In the genomic region with DNA sequence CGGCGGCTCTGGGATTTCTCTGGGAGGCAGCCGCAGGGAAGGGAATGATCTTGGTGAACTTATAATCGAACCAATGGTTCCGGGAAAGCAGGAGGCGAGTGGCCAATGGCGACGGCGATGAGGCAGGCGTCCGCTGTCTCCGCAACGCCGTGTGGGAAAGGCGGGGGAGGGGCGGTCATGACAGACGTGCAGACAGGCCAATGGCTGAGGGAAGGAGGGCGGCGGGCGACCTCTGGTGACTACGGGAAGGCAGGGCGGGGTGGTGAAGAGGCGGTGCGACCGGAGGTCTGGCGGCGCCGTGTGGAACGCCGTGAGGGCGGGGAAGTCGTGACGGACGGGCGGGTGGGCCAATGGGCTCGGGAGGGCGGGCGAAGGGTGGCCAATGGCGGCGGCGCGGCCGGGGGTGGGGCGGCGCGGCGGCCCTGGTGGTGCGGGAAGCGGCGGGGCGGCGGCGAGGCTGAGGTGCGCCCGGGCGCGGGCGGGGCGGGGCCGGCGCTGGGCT, we compare ENCODE assay signal across 8 cellular contexts. TPM values are rescaled to one million over a fixed set of nuclear protein-coding genes. Genes with fewer than 3 reads are reported as not detected.
DNase-seq lines count a peak whose midpoint lies in the region; ATAC-seq and TF ChIP-seq lines count a peak whose summit lies in the region.

TSS of gene RAB40C (plus strand) at position 409 of the 502 bp plus-strand sequence. CDS start 226 bp downstream, outside the sequence.

- H3K27me3 ChIP-seq in parathyroid adenoma (ENCODE audit: control insufficient read depth, insufficient read depth, low read length) (no peaks in the 10 kb centered on the region), tibial nerve (no peaks in the 10 kb centered on the region)

- peak; percentile 25 to 48 for TF ChIP-seq EP300 in tibial nerve (IDR thresholded peaks at IDR 0.05)

- peaks cover 23% of the 10 kb centered on the region for H3K4me1 Mint-ChIP-seq in activated naive CD8-positive, alpha-beta T cell treated with anti-CD3 and anti-CD28 coated beads, Interleukin-2, amount 50 U/mL, for 24 hours

- no peak for TF ChIP-seq POLR2A in tibial nerve (IDR thresholded peaks at IDR 0.05)

- H3K27ac ChIP-seq in parathyroid adenoma (peak within 1 kb of the TSS; percentile 95), tibial nerve (peak within 1 kb of the TSS; percentile 81 to 98 (median 92))

- H2AFZ ChIP-seq in parathyroid adenoma, result peak within 1 kb of the TSS; percentile 91

- no peaks in the 10 kb centered on the region for H3K9me3 Mint-ChIP-seq in activated naive CD8-positive, alpha-beta T cell treated with anti-CD3 and anti-CD28 coated beads, Interleukin-2, amount 50 U/mL, for 24 hours

- H3K27me3 Mint-ChIP-seq in activated naive CD8-positive, alpha-beta T cell treated with anti-CD3 and anti-CD28 coated beads, Interleukin-2, amount 50 U/mL, for 24 hours, result no peaks in the 10 kb centered on the region

- WGBS in tibial nerve, 2 donors, result 1% methylated on average over 20 to 25 of the region's 61 CpGs

- peak within 1 kb of the TSS; percentile 79 for H3K4me2 ChIP-seq in parathyroid adenoma (ENCODE audit: low read length)

- H3K9ac ChIP-seq in parathyroid adenoma, result peak within 1 kb of the TSS; percentile 58

- H3K4me3 ChIP-seq in GM12875 (ENCODE audit: low read depth, low read length) (peak within 1 kb of the TSS; percentile 79), parathyroid adenoma (ENCODE audit: low read depth, low read length) (peak within 1 kb of the TSS; percentile 94), tibial nerve (peak within 1 kb of the TSS; percentile 88 to 100 (median 95))

- H3K4me1 ChIP-seq in parathyroid adenoma (peaks cover 34% of the 10 kb centered on the region), tibial nerve (peaks cover 0 to 70% (median 36%) of the 10 kb centered on the region in 4 donors)

- peak; percentile 82 for ATAC-seq in HG02798 (IDR thresholded peaks at IDR 0.05; ENCODE audit: poor library complexity, unreplicated experiment)
- ATAC-seq in activated naive CD8-positive, alpha-beta T cell treated with anti-CD3 and anti-CD28 coated beads, Interleukin-2, amount 50 U/mL, for 24 hours, result peak; percentile 86
- peak; percentile 95 for ATAC-seq in Right ventricle myocardium superior (ENCODE audit: poor library complexity)

- H3K4me3 Mint-ChIP-seq in activated naive CD8-positive, alpha-beta T cell treated with anti-CD3 and anti-CD28 coated beads, Interleukin-2, amount 50 U/mL, for 24 hours, result peak within 1 kb of the TSS; percentile 94

- no peak for TF ChIP-seq CTCF in GM12875 (IDR thresholded peaks at IDR 0.05; ENCODE audit: borderline replicate concordance, insufficient read depth, low read depth, low read length)
- TF ChIP-seq CTCF in parathyroid adenoma (IDR thresholded peaks at IDR 0.05), result no peak
- TF ChIP-seq CTCF in tibial nerve (IDR thresholded peaks at IDR 0.05), result peak in 3 of 5 experiments; percentile 7 to 14 (median 10)

- H3K9me3 ChIP-seq in parathyroid adenoma (ENCODE audit: control insufficient read depth, low read length), result no peaks in the 10 kb centered on the region
- H3K9me3 ChIP-seq in tibial nerve, result no peaks in the 10 kb centered on the region

- DNase-seq in NCI-H1417 treated with DMSO at 0.1 percent for 48 hours (lab: John Stamatoyannopoulos, UW) (peak; percentile 72), SW480 (ENCODE audit: low spot score) (peak; percentile 96), Right ventricle myocardium superior (peak; percentile 99), tibial nerve (ENCODE audit: low spot score in 2 of 2) (peak; percentile 98 to 99)
- DNase-seq in activated naive CD8-positive, alpha-beta T cell treated with anti-CD3 and anti-CD28 coated beads, Interleukin-2, amount 50 U/mL, for 24 hours, result peak; percentile 99

- peaks cover 11% of the 10 kb centered on the region for H3K79me2 ChIP-seq in parathyroid adenoma

- H3K36me3 ChIP-seq in parathyroid adenoma (ENCODE audit: control insufficient read depth, insufficient read depth, low read length) (no peaks in the 10 kb centered on the region), tibial nerve (peaks cover 0 to 5% (median 0%) of the 10 kb centered on the region in 3 donors)

- intact Hi-C loops in Right ventricle myocardium superior (cut with DNase I), result loop anchor here (5.0 kb wide), 1 partner anchor 48 kb away; the partner anchor contains the start of gene METTL26

- peaks cover 13% of the 10 kb centered on the region for H3K36me3 Mint-ChIP-seq in activated naive CD8-positive, alpha-beta T cell treated with anti-CD3 and anti-CD28 coated beads, Interleukin-2, amount 50 U/mL, for 24 hours (ENCODE audit: low read depth)

- H3K27ac Mint-ChIP-seq in activated naive CD8-positive, alpha-beta T cell treated with anti-CD3 and anti-CD28 coated beads, Interleukin-2, amount 50 U/mL, for 24 hours, result peak within 1 kb of the TSS; percentile 99

RNA-seq across cellular contexts. Expression of gene RAB40C, which starts in this region (rescaled TPM):
- total RNA-seq in Right ventricle myocardium superior, result 11.0 TPM
- total RNA-seq in tibial nerve, result 10 to 100 TPM; 21.1 to 30.6 (median 27.5) TPM

Comparison
In these comparisons a context has a peak if more than half of its experiments do, and no peak if none do; other contexts are left out.
1. Peak in every context shown above with its lines: DNase-seq, ATAC-seq, H3K4me3 ChIP-seq and H3K27ac ChIP-seq.
2. CTCF ChIP-seq: peak in tibial nerve (3 of 5); none in GM12875 (single experiment) and parathyroid adenoma (single experiment).